ENCODE assay signal across 8 cellular contexts in the genomic region with DNA sequence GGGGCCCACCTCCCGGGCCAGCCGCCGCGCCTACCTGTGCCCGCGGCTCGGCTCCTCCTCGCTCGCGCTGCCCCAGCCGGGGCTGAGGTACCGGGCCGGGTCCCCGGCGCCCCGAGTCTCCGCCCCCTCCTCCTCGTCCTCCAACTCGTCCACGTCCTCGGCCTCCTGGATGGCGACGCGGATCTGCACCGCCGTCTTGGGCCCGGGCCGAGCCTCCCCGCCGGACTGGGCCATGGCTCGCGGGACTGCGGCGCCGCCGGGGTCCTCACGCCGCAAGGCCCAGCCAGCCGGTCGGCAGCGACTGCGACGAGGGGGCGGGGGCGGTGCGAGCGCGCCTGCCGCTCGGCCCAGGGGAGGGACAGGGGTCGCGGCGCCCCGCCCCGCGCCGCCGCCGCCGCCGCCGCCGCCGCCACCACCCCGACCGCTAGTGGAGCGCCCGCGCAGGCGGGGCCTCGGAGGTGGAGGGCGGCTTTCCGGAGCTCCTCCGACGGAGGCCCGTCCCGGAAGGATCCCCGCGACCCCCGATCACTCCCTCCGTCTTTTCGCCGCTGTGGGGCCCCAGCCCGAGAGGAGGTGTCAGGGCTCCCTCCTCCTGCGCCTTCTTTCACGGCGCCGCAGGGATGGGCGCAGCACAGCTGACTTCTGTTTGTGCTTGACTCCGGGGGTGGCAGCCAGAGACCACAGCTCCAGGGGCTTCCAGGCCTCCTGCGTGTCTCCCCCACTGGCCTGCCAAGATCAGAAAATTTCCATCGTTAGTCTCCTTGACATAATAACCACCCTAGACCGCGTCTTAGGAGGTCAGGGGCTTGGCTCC. TPM values are rescaled to one million over a fixed set of nuclear protein-coding genes. Genes with fewer than 3 reads are reported as not detected.
DNase-seq lines count a peak whose midpoint lies in the region; ATAC-seq and TF ChIP-seq lines count a peak whose summit lies in the region.

A gene (minus strand): TSS at position 303 of the 814 bp plus-strand sequence. CDS start 69 bp downstream, at position 234.

- WGBS in urinary bladder = under 1% methylated on average over 94 of the region's 94 CpGs

- peak; percentile 34 for ATAC-seq in foreskin keratinocyte
- ATAC-seq in HG03460 (IDR thresholded peaks at IDR 0.05; ENCODE audit: unreplicated experiment) = no peak

- TF ChIP-seq CTCF in foreskin keratinocyte (conservative IDR thresholded peaks at IDR 0.05) = peak; percentile 1
- TF ChIP-seq CTCF in nephron (IDR thresholded peaks at IDR 0.05; ENCODE audit: unreplicated experiment in 3 of 3) = no peak

- no peaks in the 10 kb centered on the region for H3K36me3 Mint-ChIP-seq in activated T-helper 1 cell treated with anti-CD3 and anti-CD28 coated beads, Interleukin-12 subunit alpha, Interleukin-12 subunit beta, Interleukin-2, Interleukin-4 antibody, amounts not matched to agents 30 ng/mL and 10 ng/mL and 1 ng/mL, durations not matched to agents 14 hours and 24 hours and 36 hours (ENCODE audit: low read depth)
- peaks cover 23% of the 10 kb centered on the region for H3K36me3 Mint-ChIP-seq in nephron (ENCODE audit: low read depth)

- H3K27ac Mint-ChIP-seq in activated T-helper 1 cell treated with anti-CD3 and anti-CD28 coated beads, Interleukin-12 subunit alpha, Interleukin-12 subunit beta, Interleukin-2, Interleukin-4 antibody, amounts not matched to agents 30 ng/mL and 10 ng/mL and 1 ng/mL, durations not matched to agents 14 hours and 24 hours and 36 hours = no peak within 1 kb of the TSS
- peak within 1 kb of the TSS; percentile 94 to 98 (median 97) for H3K27ac Mint-ChIP-seq in nephron

- peak within 1 kb of the TSS; percentile 79 for H3K4me3 Mint-ChIP-seq in activated T-helper 1 cell treated with anti-CD3 and anti-CD28 coated beads, Interleukin-12 subunit alpha, Interleukin-12 subunit beta, Interleukin-2, Interleukin-4 antibody, amounts not matched to agents 30 ng/mL and 10 ng/mL and 1 ng/mL, durations not matched to agents 14 hours and 24 hours and 36 hours
- peak within 1 kb of the TSS; percentile 98 to 100 (median 100) for H3K4me3 Mint-ChIP-seq in nephron

- no peaks in the 10 kb centered on the region for H3K9me3 Mint-ChIP-seq in activated T-helper 1 cell treated with anti-CD3 and anti-CD28 coated beads, Interleukin-12 subunit alpha, Interleukin-12 subunit beta, Interleukin-2, Interleukin-4 antibody, amounts not matched to agents 30 ng/mL and 10 ng/mL and 1 ng/mL, durations not matched to agents 14 hours and 24 hours and 36 hours
- no peaks in the 10 kb centered on the region for H3K9me3 Mint-ChIP-seq in nephron

- H3K27me3 Mint-ChIP-seq in activated T-helper 1 cell treated with anti-CD3 and anti-CD28 coated beads, Interleukin-12 subunit alpha, Interleukin-12 subunit beta, Interleukin-2, Interleukin-4 antibody, amounts not matched to agents 30 ng/mL and 10 ng/mL and 1 ng/mL, durations not matched to agents 14 hours and 24 hours and 36 hours (ENCODE audit: insufficient read depth) = peaks cover 57% of the 10 kb centered on the region
- no peaks in the 10 kb centered on the region for H3K27me3 Mint-ChIP-seq in nephron (ENCODE audit: low read depth)

- DNase-seq in EH (ENCODE audit: low read depth) (peak; percentile 72), LoVo (ENCODE audit: low spot score) (peak; percentile 71), foreskin keratinocyte (no peak), NCI-H1048 (lab: John Stamatoyannopoulos, UW) (no peak)
- no peak for DNase-seq in activated T-helper 1 cell treated with anti-CD3 and anti-CD28 coated beads, Interleukin-12 subunit alpha, Interleukin-12 subunit beta, Interleukin-2, Interleukin-4 antibody, amounts not matched to agents 30 ng/mL and 10 ng/mL and 1 ng/mL, durations not matched to agents 14 hours and 24 hours and 36 hours (ENCODE audit: low spot score)

- H3K4me1 Mint-ChIP-seq in activated T-helper 1 cell treated with anti-CD3 and anti-CD28 coated beads, Interleukin-12 subunit alpha, Interleukin-12 subunit beta, Interleukin-2, Interleukin-4 antibody, amounts not matched to agents 30 ng/mL and 10 ng/mL and 1 ng/mL, durations not matched to agents 14 hours and 24 hours and 36 hours (ENCODE audit: low read depth) = peaks cover 5% of the 10 kb centered on the region
- peaks cover 34% of the 10 kb centered on the region for H3K4me1 Mint-ChIP-seq in nephron

- intact Hi-C loops in activated T-helper 1 cell treated with anti-CD3 and anti-CD28 coated beads, Interleukin-12 subunit alpha, Interleukin-12 subunit beta, Interleukin-2, Interleukin-4 antibody, amounts not matched to agents 30 ng/mL and 10 ng/mL and 1 ng/mL, durations not matched to agents 14 hours and 24 hours and 36 hours (cut with micrococcal nuclease) = no loop called here

- no peaks in the 10 kb centered on the region for H3K36me3 ChIP-seq in urinary bladder (ENCODE audit: insufficient read depth)

- H3K27me3 ChIP-seq in foreskin keratinocyte = no peaks in the 10 kb centered on the region

- H3K4me1 ChIP-seq in foreskin keratinocyte (peaks cover 18% of the 10 kb centered on the region), urinary bladder (ENCODE audit: insufficient read depth) (no peaks in the 10 kb centered on the region)

- peak within 1 kb of the TSS; percentile 98 for H3K27ac ChIP-seq in foreskin keratinocyte
- H3K27ac ChIP-seq in urinary bladder (ENCODE audit: low read depth) = peak within 1 kb of the TSS; percentile 92

- peak within 1 kb of the TSS; percentile 92 for H3K4me3 ChIP-seq in urinary bladder (ENCODE audit: low read depth, low read length)

RNA-seq across cellular contexts. Expression of the gene that starts here (rescaled TPM):
- total RNA-seq in activated T-helper 1 cell treated with anti-CD3 and anti-CD28 coated beads, Interleukin-12 subunit alpha, Interleukin-12 subunit beta, Interleukin-2, Interleukin-4 antibody, amounts not matched to agents 30 ng/mL and 10 ng/mL and 1 ng/mL, durations not matched to agents 14 hours and 24 hours and 36 hours = 0.44 TPM in 1 of 2 replicates, not detected in the other
- total RNA-seq in foreskin keratinocyte = 29.3 and 39.6 TPM in 2 replicates
- 30.7 and 44.9 TPM in 2 replicates for polyA plus RNA-seq in foreskin keratinocyte
- total RNA-seq in urinary bladder = 6.9 TPM
- polyA plus RNA-seq in urinary bladder = 16.7 TPM

Comparison
In these comparisons a context has a peak if more than half of its experiments do, and no peak if none do; other contexts are left out.
1. DNase-seq: peak in EH (single experiment) and LoVo (single experiment); none in activated T-helper 1 cell treated with anti-CD3 and anti-CD28 coated beads, Interleukin-12 subunit alpha, Interleukin-12 subunit beta, Interleukin-2, Interleukin-4 antibody, amounts not matched to agents 30 ng/mL and 10 ng/mL and 1 ng/mL, durations not matched to agents 14 hours and 24 hours and 36 hours (single experiment), foreskin keratinocyte (0 of 2) and NCI-H1048 (single experiment).